10 cellular contexts compared by ENCODE assay signal in genomic region chr13:47100214-47100853, GRCh38.
DNase-seq lines count a peak whose midpoint lies in the region; ATAC-seq and TF ChIP-seq lines count a peak whose summit lies in the region.
"Had no signal": no experiment of that assay in that cellular context is flagged by ENCODE, and none has a peak within 500 bp of the region (broad histone marks: within the 10 kb centered on the region; RNA-seq: fewer than 3 reads in every experiment).

No MANE protein-coding gene starts in this region.

- POLR2A ChIA-PET in CD8-positive, alpha-beta T cell (lab: Charles Lee), result no interaction called here

- TF ChIP-seq CTCF in GM13976 (IDR thresholded peaks at IDR 0.05; ENCODE audit: borderline replicate concordance, control extremely low read depth, extremely low read depth, insufficient read depth, missing control alignments) (no peak), dorsolateral prefrontal cortex (IDR thresholded peaks at IDR 0.05 in 54 of 56, conservative IDR thresholded peaks at IDR 0.05 in 2 of 56; ENCODE audit: low read depth in 1 of 56, partially characterized antibody in 56 of 56) (no peak)
- no peak for TF ChIP-seq CTCF in CD8-positive, alpha-beta T cell (IDR thresholded peaks at IDR 0.05)

- no peaks in the 10 kb centered on the region for H3K27me3 Mint-ChIP-seq in CD8-positive, alpha-beta T cell (ENCODE audit: low read depth)

- H3K4me3 Mint-ChIP-seq in CD8-positive, alpha-beta T cell, result no peak overlapping the region

- H3K27ac ChIP-seq in dorsolateral prefrontal cortex, result no peak overlapping the region
- no peak overlapping the region for H3K27ac ChIP-seq in CD8-positive, alpha-beta T cell (ENCODE audit: low read depth, low read length)
- H3K27ac ChIP-seq: HL-60, right atrium auricular region had no signal

- intact Hi-C loops in dorsolateral prefrontal cortex (cut with DNase I), result no loop called here
- intact Hi-C loops in CD8-positive, alpha-beta T cell (cut with DNase I, micrococcal nuclease), result no loop called here

- no peak overlapping the region for H3K4me3 ChIP-seq in dorsolateral prefrontal cortex
- no peak overlapping the region for H3K4me3 ChIP-seq in CD8-positive, alpha-beta T cell (ENCODE audit: low read depth, low read length)
- H3K4me3 ChIP-seq: right atrium auricular region had no signal

- DNase-seq in GM13976 (ENCODE audit: low spot score) (peak; percentile 17), dorsolateral prefrontal cortex (no peak), NCI-H774 (lab: John Stamatoyannopoulos, UW) (no peak), NCI-H2107 (lab: John Stamatoyannopoulos, UW) (no peak)
- no peak for DNase-seq in CD8-positive, alpha-beta T cell

- ATAC-seq in GM19452 (IDR thresholded peaks at IDR 0.05; ENCODE audit: unreplicated experiment) (peak; percentile 81), HG02852 (IDR thresholded peaks at IDR 0.05; ENCODE audit: unreplicated experiment) (peak; percentile 91), HG03469 (IDR thresholded peaks at IDR 0.05; ENCODE audit: unreplicated experiment) (peak; percentile 85)
- no peak for ATAC-seq in CD8-positive, alpha-beta T cell

- H3K4me1 Mint-ChIP-seq in CD8-positive, alpha-beta T cell (ENCODE audit: low read depth), result no peaks in the 10 kb centered on the region

- no peaks in the 10 kb centered on the region for H3K9me3 Mint-ChIP-seq in CD8-positive, alpha-beta T cell

- in situ Hi-C loops in GM13976 (cut with MboI; ENCODE audit: low sequenced_read_pairs, unreplicated experiment), result no loop called here

- no peaks in the 10 kb centered on the region for H3K36me3 ChIP-seq in CD8-positive, alpha-beta T cell (ENCODE audit: insufficient read depth, low read length)
- H3K36me3 ChIP-seq: right atrium auricular region had no signal

- no peak overlapping the region for H3K27ac Mint-ChIP-seq in CD8-positive, alpha-beta T cell

- H3K36me3 Mint-ChIP-seq in CD8-positive, alpha-beta T cell, result no peaks in the 10 kb centered on the region

- no peaks in the 10 kb centered on the region for H3K4me1 ChIP-seq in CD8-positive, alpha-beta T cell (ENCODE audit: insufficient read depth, low read length)
- H3K4me1 ChIP-seq: right atrium auricular region had no signal

- no peaks in the 10 kb centered on the region for H3K27me3 ChIP-seq in dorsolateral prefrontal cortex
- H3K27me3 ChIP-seq in CD8-positive, alpha-beta T cell (ENCODE audit: insufficient read depth, low read length), result no peaks in the 10 kb centered on the region
- H3K27me3 ChIP-seq: right atrium auricular region had no signal

- no peaks in the 10 kb centered on the region for H3K9me3 ChIP-seq in CD8-positive, alpha-beta T cell (ENCODE audit: low read length)
- H3K9me3 ChIP-seq: right atrium auricular region had no signal

- CTCF ChIA-PET in CD8-positive, alpha-beta T cell (lab: Charles Lee), result no interaction called here
